In genomic region chr2:37827455-37827854, GRCh38 we compare ENCODE assay signal across 24 cellular contexts.
A peak's percentile ranks its signal among the peaks of the same experiment; 100 is the strongest.
DNase-seq lines count a peak whose midpoint lies in the region; ATAC-seq and TF ChIP-seq lines count a peak whose summit lies in the region.
"Had no signal": no experiment of that assay in that cellular context is flagged by ENCODE, and none has a peak within 500 bp of the region (broad histone marks: within the 10 kb centered on the region; RNA-seq: fewer than 3 reads in every experiment).

No MANE protein-coding gene starts in this region.

- TF ChIP-seq EP300 in SK-N-SH (IDR thresholded peaks at IDR 0.05; ENCODE audit: borderline replicate concordance in 1 of 2, low read depth in 1 of 2, low read length in 1 of 2) = no peak

- H3K79me2 ChIP-seq in SK-N-SH (ENCODE audit: insufficient read depth) (no peaks in the 10 kb centered on the region), fibroblast of lung (ENCODE audit: control insufficient read depth, insufficient read depth, low read length) (no peaks in the 10 kb centered on the region)

- H3K27ac ChIP-seq in SK-N-SH (ENCODE audit: low read depth in 2 of 2, low read length in 1 of 2) (peak overlapping the region; percentile 47 to 83; a peak in 1 of 4 replicates), IMR-90 (ENCODE audit: insufficient read depth, low read length) (peak overlapping the region; percentile 79), fibroblast of lung (ENCODE audit: insufficient read depth, low read length) (peak overlapping the region; percentile 66), gastrocnemius medialis (peak overlapping the region in 3 of 4 donors; percentile 47 to 67 (median 62)), body of pancreas (no peak overlapping the region)
- H3K27ac ChIP-seq: ascending aorta, lower lobe of right lung, stomach, thyroid gland had no signal

- peak overlapping the region; percentile 95 for H3K18ac ChIP-seq in IMR-90 (ENCODE audit: low read depth, low read length)

- peak overlapping the region; percentile 67 for H2AK9ac ChIP-seq in IMR-90 (replicated peaks; ENCODE audit: low read depth, low read length, poor library complexity)

- CTCF ChIA-PET in SK-N-SH (lab: Yijun Ruan, JAX) = interaction anchor here (1.2 to 18.8 kb wide), 6 partner anchors 12 to 431 kb away, joined by 3 to 247 read pairs (median 11); no protein-coding TSS in a partner anchor
- CTCF ChIA-PET in IMR-90 (lab: Yijun Ruan, JAX) = interaction anchor here (1.0 kb wide), 2 partner anchors 30 to 50 kb away, joined by 3 read pairs; no protein-coding TSS in a partner anchor
- CTCF ChIA-PET in activated CD8-positive, alpha-beta memory T cell treated with anti-CD3 and anti-CD28 coated beads, Interleukin-2, amount 10 ng/mL, durations not matched to agents 7 days and 5 days (lab: Charles Lee) = interaction anchor here (0.7 to 1.9 kb wide), 3 partner anchors 50 to 413 kb away, joined by 3 to 6 read pairs (median 4); no protein-coding TSS in a partner anchor

- H3K4me2 ChIP-seq in SK-N-SH (no peak overlapping the region), IMR-90 (ENCODE audit: low read depth, low read length) (no peak overlapping the region; the same call in 1 of the 2 replicates), fibroblast of lung (ENCODE audit: extremely low read depth, insufficient read depth, low read length) (no peak overlapping the region)

- peaks cover 6% of the 10 kb centered on the region for H3F3A ChIP-seq in SK-N-SH (replicated peaks; ENCODE audit: insufficient read depth)

- H2BK15ac ChIP-seq in IMR-90 (ENCODE audit: low read depth, low read length) = peak overlapping the region; percentile 86

- H3K56ac ChIP-seq in IMR-90 (ENCODE audit: extremely low read depth, insufficient read depth, low read length) = peak overlapping the region; percentile 38; the same call in 1 of the 2 replicates

- peak overlapping the region; percentile 91 for H2BK20ac ChIP-seq in IMR-90 (ENCODE audit: low read depth, low read length)

- H3K9ac ChIP-seq in SK-N-SH (no peak overlapping the region), IMR-90 (ENCODE audit: low read depth, low read length) (0 out of 2 replicates have a peak overlapping the region, but pooled peaks have one; percentile 2), fibroblast of lung (ENCODE audit: insufficient read depth, low read length) (no peak overlapping the region)

- no peak for TF ChIP-seq CTCF in SK-N-SH (IDR thresholded peaks at IDR 0.05)
- TF ChIP-seq CTCF in IMR-90 (conservative IDR thresholded peaks at IDR 0.05; ENCODE audit: low read depth, low read length) = no peak
- no peak for TF ChIP-seq CTCF in fibroblast of lung (conservative IDR thresholded peaks at IDR 0.05 in 1 of 2, IDR thresholded peaks at IDR 0.05 in 1 of 2; ENCODE audit: low read depth in 1 of 2, low read length in 2 of 2)
- no peak for TF ChIP-seq CTCF in gastrocnemius medialis (IDR thresholded peaks at IDR 0.05 in 4 of 5, conservative IDR thresholded peaks at IDR 0.05 in 1 of 5)
- no peak for TF ChIP-seq CTCF in body of pancreas (IDR thresholded peaks at IDR 0.05)

- H2AFZ ChIP-seq in SK-N-SH (ENCODE audit: low read depth) = no peak overlapping the region
- no peak overlapping the region for H2AFZ ChIP-seq in IMR-90 (replicated peaks; ENCODE audit: low read length, poor library complexity)
- no peak overlapping the region for H2AFZ ChIP-seq in fibroblast of lung (ENCODE audit: low read length)

- H3K9me3 Mint-ChIP-seq in activated CD8-positive, alpha-beta memory T cell treated with anti-CD3 and anti-CD28 coated beads, Interleukin-2, amount 10 ng/mL, durations not matched to agents 7 days and 5 days (ENCODE audit: low read depth) = no peaks in the 10 kb centered on the region
- H3K9me3 Mint-ChIP-seq: neural crest cell had no signal

- H3K9me1 ChIP-seq in IMR-90 (ENCODE audit: insufficient read depth, low read length) = peaks cover 20% of the 10 kb centered on the region

- H4K91ac ChIP-seq in IMR-90 (ENCODE audit: insufficient read depth, low read depth, low read length) = peak overlapping the region; percentile 94

- H3K4me3 Mint-ChIP-seq in activated CD8-positive, alpha-beta memory T cell treated with anti-CD3 and anti-CD28 coated beads, Interleukin-2, amount 10 ng/mL, durations not matched to agents 7 days and 5 days = no peak overlapping the region
- H3K4me3 Mint-ChIP-seq: activated CD8-positive, alpha-beta T cell treated with anti-CD3 and anti-CD28 coated beads, Interleukin-2, amount 10 ng/mL, durations not matched to agents 7 days and 5 days; activated naive CD8-positive, alpha-beta T cell; neural crest cell had no signal

- no peaks in the 10 kb centered on the region for H3K27me3 Mint-ChIP-seq in activated CD8-positive, alpha-beta memory T cell treated with anti-CD3 and anti-CD28 coated beads, Interleukin-2, amount 10 ng/mL, durations not matched to agents 7 days and 5 days
- H3K27me3 Mint-ChIP-seq: activated naive CD8-positive, alpha-beta T cell had no signal

- H3K79me1 ChIP-seq in IMR-90 (ENCODE audit: low read depth in 1 of 2, low read length in 2 of 2) = peaks cover 0 to 29% of the 10 kb centered on the region in 2 experiments; a peak in 2 of 4 replicates

- in situ Hi-C loops in IMR-90 (cut with MboI; ENCODE audit: low sequenced_read_pairs) = loop anchor here (5.0 kb wide), 1 partner anchor 155 kb away; the partner anchor contains the start of gene CDC42EP3
- in situ Hi-C loops in gastrocnemius medialis (cut with MboI; ENCODE audit: low sequenced_read_pairs in 4 of 4) = loop anchor here in 1 of 4 donors (25.0 kb wide), 1 partner anchor 290 kb away; no protein-coding TSS in a partner anchor

- peak overlapping the region; percentile 64 for H2AK5ac ChIP-seq in IMR-90 (ENCODE audit: low read depth, low read length)

- dilution Hi-C loops in IMR-90 (cut with HindIII; ENCODE audit: low sequenced_read_pairs, unreplicated experiment) = no loop called here

- H3K14ac ChIP-seq in IMR-90 (replicated peaks; ENCODE audit: low read depth, low read length) = peak overlapping the region; percentile 80

- peaks cover 17 to 20% of the 10 kb centered on the region in 2 experiments for H3K4me1 ChIP-seq in SK-N-SH (ENCODE audit: control insufficient read depth in 1 of 2, insufficient read depth in 2 of 2, low read depth in 1 of 2, low read length in 1 of 2)
- peaks cover 33% of the 10 kb centered on the region for H3K4me1 ChIP-seq in IMR-90 (ENCODE audit: control insufficient read depth, insufficient read depth, low read length)
- H3K4me1 ChIP-seq in fibroblast of lung (ENCODE audit: control insufficient read depth, extremely low read depth, insufficient read depth, low read length) = peaks cover 17% of the 10 kb centered on the region
- peaks cover 15 to 23% of the 10 kb centered on the region in 2 donors for H3K4me1 ChIP-seq in gastrocnemius medialis
- no peaks in the 10 kb centered on the region for H3K4me1 ChIP-seq in body of pancreas
- H3K4me1 ChIP-seq: HAP-1 had no signal

- POLR2A ChIA-PET in SK-N-SH (lab: Yijun Ruan, JAX) (no interaction called here), IMR-90 (lab: Charles Lee; ENCODE audit: unreplicated experiment) (interaction anchor here (0.5 kb wide), 1 partner anchor 162 kb away, joined by 6 read pairs; no protein-coding TSS in a partner anchor)

- TF ChIP-seq POLR2A in IMR-90 (IDR thresholded peaks at IDR 0.05; ENCODE audit: low read depth, low read length) = no peak
- no peak for TF ChIP-seq POLR2A in gastrocnemius medialis (IDR thresholded peaks at IDR 0.05)
- TF ChIP-seq POLR2A in body of pancreas (IDR thresholded peaks at IDR 0.05) = no peak

- H3K9me3 ChIP-seq in SK-N-SH (no peaks in the 10 kb centered on the region), IMR-90 (ENCODE audit: control insufficient read depth, insufficient read depth, low read length) (no peaks in the 10 kb centered on the region), fibroblast of lung (ENCODE audit: control insufficient read depth, insufficient read depth, low read depth, low read length) (no peaks in the 10 kb centered on the region), gastrocnemius medialis (no peaks in the 10 kb centered on the region), body of pancreas (no peaks in the 10 kb centered on the region)
- H3K9me3 ChIP-seq: ascending aorta, HAP-1, lower lobe of right lung, sigmoid colon, stomach, thyroid gland had no signal

- H3K36me3 Mint-ChIP-seq in activated CD8-positive, alpha-beta memory T cell treated with anti-CD3 and anti-CD28 coated beads, Interleukin-2, amount 10 ng/mL, durations not matched to agents 7 days and 5 days = no peaks in the 10 kb centered on the region
- H3K36me3 Mint-ChIP-seq: activated naive CD8-positive, alpha-beta T cell had no signal

- intact Hi-C loops in IMR-90 (cut with micrococcal nuclease) = no loop called here
- intact Hi-C loops in gastrocnemius medialis (cut with DNase I; ENCODE audit: low total_unique reads) = loop anchor here (2.0 to 5.0 kb wide), 3 partner anchors 155 to 240 kb away; no protein-coding TSS in a partner anchor
- intact Hi-C loops in body of pancreas (cut with DNase I) = no loop called here

- H3K36me3 ChIP-seq in SK-N-SH (replicated peaks in 1 of 2; ENCODE audit: control insufficient read depth in 1 of 2, insufficient read depth in 2 of 2, low read length in 1 of 2) (no peaks in the 10 kb centered on the region), IMR-90 (ENCODE audit: control insufficient read depth, insufficient read depth, low read length) (no peaks in the 10 kb centered on the region), fibroblast of lung (ENCODE audit: control insufficient read depth, insufficient read depth, low read length) (no peaks in the 10 kb centered on the region), gastrocnemius medialis (no peaks in the 10 kb centered on the region), body of pancreas (replicated peaks in 1 of 2; ENCODE audit: insufficient read depth in 1 of 2, low read depth in 2 of 2) (no peaks in the 10 kb centered on the region)
- H3K36me3 ChIP-seq: ascending aorta, HAP-1, lower lobe of right lung, sigmoid colon, stomach, thyroid gland had no signal

- H3K4ac ChIP-seq in IMR-90 (ENCODE audit: low read depth, low read length) = peak overlapping the region; percentile 86

- H3K9me2 ChIP-seq in SK-N-SH = no peaks in the 10 kb centered on the region

- H3K27me3 ChIP-seq in SK-N-SH (ENCODE audit: insufficient read depth) = no peaks in the 10 kb centered on the region
- no peaks in the 10 kb centered on the region for H3K27me3 ChIP-seq in IMR-90 (ENCODE audit: control insufficient read depth, insufficient read depth, low read length)
- no peaks in the 10 kb centered on the region for H3K27me3 ChIP-seq in fibroblast of lung (ENCODE audit: control insufficient read depth, insufficient read depth, low read length)
- H3K27me3 ChIP-seq in gastrocnemius medialis = no peaks in the 10 kb centered on the region
- H3K27me3 ChIP-seq in body of pancreas = no peaks in the 10 kb centered on the region
- H3K27me3 ChIP-seq: ascending aorta, sigmoid colon, stomach, thyroid gland had no signal

- WGBS in SK-N-SH (ENCODE audit: low lambda C conversion rate) = 86% methylated on average over 7 of the region's 7 CpGs
- 83% methylated on average over 5 of the region's 7 CpGs; no CpG with 5 or more reads in 1 of the 2 experiments for WGBS in IMR-90 (ENCODE audit: extremely low coverage in 2 of 2, insufficient read length in 1 of 2), 2 experiments
- 73 to 76% methylated on average over 7 of the region's 7 CpGs for WGBS in body of pancreas, 2 donors

- peak overlapping the region; percentile 33 to 85 for H4K8ac ChIP-seq in IMR-90 (ENCODE audit: low read depth in 2 of 2, low read length in 2 of 2)

- no peak overlapping the region for H3K27ac Mint-ChIP-seq in activated CD8-positive, alpha-beta memory T cell treated with anti-CD3 and anti-CD28 coated beads, Interleukin-2, amount 10 ng/mL, durations not matched to agents 7 days and 5 days
- H3K27ac Mint-ChIP-seq: activated CD8-positive, alpha-beta T cell treated with anti-CD3 and anti-CD28 coated beads, Interleukin-2, amount 10 ng/mL, durations not matched to agents 7 days and 5 days; activated naive CD8-positive, alpha-beta T cell had no signal

- peak overlapping the region; percentile 97 for H2BK5ac ChIP-seq in IMR-90 (ENCODE audit: low read depth, low read length, poor library complexity, severe bottlenecking)

- ATAC-seq in SK-N-SH treated with all-trans-retinoic acid at 6 μM for 48 hours (no peak), IMR-90 (ENCODE audit: low read depth) (no peak), gastrocnemius medialis (peak in 1 of 2 donors; percentile 20), body of pancreas (no peak)
- ATAC-seq in activated CD8-positive, alpha-beta memory T cell treated with anti-CD3 and anti-CD28 coated beads, Interleukin-2, amount 10 ng/mL, durations not matched to agents 7 days and 5 days = no peak
- ATAC-seq: activated CD8-positive, alpha-beta T cell treated with anti-CD3 and anti-CD28 coated beads, Interleukin-2, amount 10 ng/mL, durations not matched to agents 7 days and 5 days; lower lobe of right lung had no signal

- H4K20me1 ChIP-seq in SK-N-SH (ENCODE audit: insufficient read depth) = no peaks in the 10 kb centered on the region
- no peaks in the 10 kb centered on the region for H4K20me1 ChIP-seq in IMR-90 (ENCODE audit: insufficient read depth, low read length)
- H4K20me1 ChIP-seq in fibroblast of lung (ENCODE audit: control insufficient read depth, extremely low read depth, insufficient read depth, low read length) = no peaks in the 10 kb centered on the region

- peak overlapping the region; percentile 86 for H4K5ac ChIP-seq in IMR-90 (ENCODE audit: low read depth, low read length)

- H3K4me3 ChIP-seq in SK-N-SH (ENCODE audit: low read depth in 2 of 2, low read length in 1 of 2) (no peak overlapping the region), IMR-90 (ENCODE audit: insufficient read depth, low read depth, low read length) (no peak overlapping the region), fibroblast of lung (replicated peaks in 1 of 4; ENCODE audit: control extremely low read depth in 1 of 4, insufficient read depth in 1 of 4, low read depth in 3 of 4, low read length in 4 of 4) (no peak overlapping the region), gastrocnemius medialis (no peak overlapping the region), body of pancreas (no peak overlapping the region)
- H3K4me3 ChIP-seq: ascending aorta, HAP-1, lower lobe of right lung, sigmoid colon, stomach, thyroid gland had no signal

- H2BK120ac ChIP-seq in IMR-90 (ENCODE audit: low read depth, low read length) = peak overlapping the region; percentile 96

- peaks cover 14% of the 10 kb centered on the region for H3K4me1 Mint-ChIP-seq in activated CD8-positive, alpha-beta memory T cell treated with anti-CD3 and anti-CD28 coated beads, Interleukin-2, amount 10 ng/mL, durations not matched to agents 7 days and 5 days

- TF ChIP-seq RAD21 in SK-N-SH (IDR thresholded peaks at IDR 0.05; ENCODE audit: low read length) = no peak
- TF ChIP-seq RAD21 in IMR-90 (IDR thresholded peaks at IDR 0.05; ENCODE audit: low read length) = no peak

- DNase-seq in SK-N-SH (no peak), IMR-90 (no peak), fibroblast of lung (ENCODE audit: low read depth in 2 of 2) (no peak), gastrocnemius medialis (no peak), body of pancreas (no peak), AG08396 (ENCODE audit: low spot score) (no peak)
- no peak for DNase-seq in activated CD8-positive, alpha-beta memory T cell treated with anti-CD3 and anti-CD28 coated beads, Interleukin-2, amount 10 ng/mL, durations not matched to agents 7 days and 5 days
- DNase-seq: 8988T; activated CD8-positive, alpha-beta T cell treated with anti-CD3 and anti-CD28 coated beads, Interleukin-2, amount 10 ng/mL, durations not matched to agents 7 days and 5 days; activated effector memory CD4-positive, alpha-beta T cell treated with Interleukin-2 at 50 U/mL for 16 hours; activated T-cell treated with anti-CD3 and anti-CD28 coated beads for 4 hours; cerebellar nuclear complex; kidney; lower lobe of right lung; NCI-H2227 treated with DMSO at 0.1 percent for 48 hours; NCI-H526 treated with DMSO at 0.1 percent for 48 hours; sigmoid colon; stomach had no signal

- no TSS peak for BruUV-seq in IMR-90 (replicated peaks; lab: Mats Ljungman, UMichigan)

- H3K23ac ChIP-seq in IMR-90 (ENCODE audit: low read depth, low read length) = peak overlapping the region; percentile 91

Comparison
In these comparisons a context has a peak if more than half of its experiments do, and no peak if none do; other contexts are left out.
1. H3K27ac ChIP-seq: peak in SK-N-SH (2 of 2), IMR-90 (single experiment), fibroblast of lung (single experiment) and gastrocnemius medialis (3 of 4); none in body of pancreas (0 of 4).